Comparison of ENCODE assay signal across 23 cellular contexts in genomic region chr11:10026514-10026913, GRCh38.
DNase-seq lines count a peak whose midpoint lies in the region; ATAC-seq and TF ChIP-seq lines count a peak whose summit lies in the region.
"Had no signal": no experiment of that assay in that cellular context is flagged by ENCODE, and none has a peak within 500 bp of the region (broad histone marks: within the 10 kb centered on the region; RNA-seq: fewer than 3 reads in every experiment).

No MANE protein-coding gene starts in this region.

- H3K4me1 Mint-ChIP-seq in activated CD8-positive, alpha-beta T cell treated with anti-CD3 and anti-CD28 coated beads for 36 hours (ENCODE audit: low read depth) = peaks cover 2% of the 10 kb centered on the region
- H3K4me1 Mint-ChIP-seq: activated T-helper 17 cell treated with anti-CD3 and anti-CD28 coated beads, Interleukin-2, amount 50 U/mL, for 72 hours had no signal

- H3K36me3 Mint-ChIP-seq in activated CD8-positive, alpha-beta T cell treated with anti-CD3 and anti-CD28 coated beads for 36 hours (ENCODE audit: low read depth) = peaks cover 5% of the 10 kb centered on the region

- H3K27me3 Mint-ChIP-seq in activated CD8-positive, alpha-beta T cell treated with anti-CD3 and anti-CD28 coated beads for 36 hours = no peaks in the 10 kb centered on the region
- H3K27me3 Mint-ChIP-seq: activated CD4-positive, alpha-beta T cell treated with anti-CD3 and anti-CD28 coated beads, Interleukin-2, amount 10 ng/mL, durations not matched to agents 7 days and 5 days; activated naive CD8-positive, alpha-beta T cell treated with anti-CD3 and anti-CD28 coated beads for 36 hours; activated T-helper 17 cell treated with anti-CD3 and anti-CD28 coated beads, Interleukin-2, amount 50 U/mL, for 72 hours; progenitor cell of endocrine pancreas; stimulated activated naive CD8-positive, alpha-beta T cell treated with anti-CD3 and anti-CD28 coated beads, Interleukin-15, Interleukin-2, amounts not matched to agents 100 ng/mL and 50 ng/mL, for 24 hours had no signal

- H3K9me3 Mint-ChIP-seq in activated CD8-positive, alpha-beta T cell treated with anti-CD3 and anti-CD28 coated beads for 36 hours = no peaks in the 10 kb centered on the region
- H3K9me3 Mint-ChIP-seq: activated CD4-positive, alpha-beta T cell treated with anti-CD3 and anti-CD28 coated beads, Interleukin-2, amount 10 ng/mL, durations not matched to agents 7 days and 5 days; activated naive CD8-positive, alpha-beta T cell treated with anti-CD3 and anti-CD28 coated beads for 36 hours; activated T-helper 17 cell treated with anti-CD3 and anti-CD28 coated beads, Interleukin-2, amount 50 U/mL, for 72 hours; stimulated activated naive CD8-positive, alpha-beta T cell treated with anti-CD3 and anti-CD28 coated beads, Interleukin-15, Interleukin-2, amounts not matched to agents 100 ng/mL and 50 ng/mL, for 24 hours had no signal

- POLR2A ChIA-PET in activated CD8-positive, alpha-beta T cell treated with anti-CD3 and anti-CD28 coated beads for 36 hours (lab: Charles Lee) = no interaction called here

- H3K27ac Mint-ChIP-seq in activated CD8-positive, alpha-beta T cell treated with anti-CD3 and anti-CD28 coated beads for 36 hours = no peak overlapping the region
- H3K27ac Mint-ChIP-seq: activated CD4-positive, alpha-beta T cell treated with anti-CD3 and anti-CD28 coated beads, Interleukin-2, amount 10 ng/mL, durations not matched to agents 7 days and 5 days; activated naive CD8-positive, alpha-beta T cell treated with anti-CD3 and anti-CD28 coated beads for 36 hours; activated T-helper 17 cell treated with anti-CD3 and anti-CD28 coated beads, Interleukin-2, amount 50 U/mL, for 72 hours; progenitor cell of endocrine pancreas; stimulated activated naive CD8-positive, alpha-beta T cell treated with anti-CD3 and anti-CD28 coated beads, Interleukin-15, Interleukin-2, amounts not matched to agents 100 ng/mL and 50 ng/mL, for 24 hours had no signal

- TF ChIP-seq CTCF in AG09319 (IDR thresholded peaks at IDR 0.05; ENCODE audit: low read depth, low read length) (no peak), fibroblast of pulmonary artery (IDR thresholded peaks at IDR 0.05; ENCODE audit: low read length, missing control alignments) (no peak)
- no peak for TF ChIP-seq CTCF in activated CD8-positive, alpha-beta T cell treated with anti-CD3 and anti-CD28 coated beads for 36 hours (IDR thresholded peaks at IDR 0.05)

- intact Hi-C loops in activated CD8-positive, alpha-beta T cell treated with anti-CD3 and anti-CD28 coated beads for 36 hours (cut with micrococcal nuclease) = no loop called here

- ATAC-seq in activated CD8-positive, alpha-beta T cell treated with anti-CD3 and anti-CD28 coated beads for 36 hours = no peak
- ATAC-seq: activated T-helper 17 cell treated with anti-CD3 and anti-CD28 coated beads, Interleukin-2, amount 50 U/mL, for 72 hours; SK-N-SH treated with all-trans-retinoic acid at 6 μM for 48 hours had no signal

- CTCF ChIA-PET in activated CD8-positive, alpha-beta T cell treated with anti-CD3 and anti-CD28 coated beads for 36 hours (lab: Charles Lee) = no interaction called here

- DNase-seq in AG09319 (ENCODE audit: extremely low read depth, low read depth) (peak; percentile 5), HS-5 (ENCODE audit: low read depth) (peak; percentile 59), amniotic stem cell (lab: John Stamatoyannopoulos, UW) (peak; percentile 15), fibroblast of pulmonary artery (ENCODE audit: low read depth) (peak; percentile 79), DMS53 treated with DMSO at 0.1 percent for 48 hours (lab: John Stamatoyannopoulos, UW; ENCODE audit: unreplicated experiment) (no peak), Kasumi-1 (lab: John Stamatoyannopoulos, UW) (no peak), NCI-H2029 treated with DMSO at 0.1 percent for 48 hours (lab: John Stamatoyannopoulos, UW) (no peak)
- no peak for DNase-seq in activated CD8-positive, alpha-beta T cell treated with anti-CD3 and anti-CD28 coated beads for 36 hours
- DNase-seq: ACHN; activated CD4-positive, alpha-beta T cell treated with anti-CD3 and anti-CD28 coated beads, Interleukin-2, amount 10 ng/mL, durations not matched to agents 7 days and 5 days; activated naive CD8-positive, alpha-beta T cell treated with anti-CD3 and anti-CD28 coated beads for 36 hours; effector CD4-positive, alpha-beta T cell; erythroblast; kidney glomerular epithelial cell; NCI-H1092 treated with DMSO at 0.1 percent for 48 hours; NCI-H187 treated with DMSO at 0.1 percent for 48 hours; NCI-H82; sigmoid colon; thyroid gland had no signal

- H3K4me3 Mint-ChIP-seq in activated CD8-positive, alpha-beta T cell treated with anti-CD3 and anti-CD28 coated beads for 36 hours = no peak overlapping the region
- H3K4me3 Mint-ChIP-seq: activated CD4-positive, alpha-beta T cell treated with anti-CD3 and anti-CD28 coated beads, Interleukin-2, amount 10 ng/mL, durations not matched to agents 7 days and 5 days; activated naive CD8-positive, alpha-beta T cell treated with anti-CD3 and anti-CD28 coated beads for 36 hours; activated T-helper 17 cell treated with anti-CD3 and anti-CD28 coated beads, Interleukin-2, amount 50 U/mL, for 72 hours; stimulated activated naive CD8-positive, alpha-beta T cell treated with anti-CD3 and anti-CD28 coated beads, Interleukin-15, Interleukin-2, amounts not matched to agents 100 ng/mL and 50 ng/mL, for 24 hours had no signal

- no peak overlapping the region for H3K4me3 ChIP-seq in fibroblast of pulmonary artery (replicated peaks; ENCODE audit: low read depth, low read length)
- H3K4me3 ChIP-seq: sigmoid colon, thyroid gland had no signal

Comparison
In these comparisons a context has a peak if more than half of its experiments do, and no peak if none do; other contexts are left out.
1. DNase-seq: peak in AG09319 (single experiment), HS-5 (single experiment), amniotic stem cell (single experiment) and fibroblast of pulmonary artery (single experiment); none in activated CD8-positive, alpha-beta T cell treated with anti-CD3 and anti-CD28 coated beads for 36 hours (single experiment), DMS53 treated with DMSO at 0.1 percent for 48 hours (single experiment), Kasumi-1 (0 of 2) and NCI-H2029 treated with DMSO at 0.1 percent for 48 hours (single experiment).